Comparison of ENCODE assay signal across 20 cellular contexts in genomic region chr6:34484391-34484790, GRCh38. TPM values are rescaled to one million over a fixed set of nuclear protein-coding genes. Genes with fewer than 3 reads are reported as not detected.
DNase-seq lines count a peak whose midpoint lies in the region; ATAC-seq, FAIRE-seq and TF ChIP-seq lines count a peak whose summit lies in the region.
"Had no signal": no experiment of that assay in that cellular context is flagged by ENCODE, and none has a peak within 500 bp of the region (broad histone marks: within the 10 kb centered on the region; RNA-seq: fewer than 3 reads in every experiment).

No MANE protein-coding gene starts in this region.

- no peak for TF ChIP-seq POLR2A in GM12891 (IDR thresholded peaks at IDR 0.05; ENCODE audit: low read depth, low read length)

- no peak overlapping the region for H3K4me3 Mint-ChIP-seq in activated CD8-positive, alpha-beta memory T cell treated with anti-CD3 and anti-CD28 coated beads, Interleukin-2, amount 10 ng/mL, durations not matched to agents 7 days and 5 days
- no peak overlapping the region for H3K4me3 Mint-ChIP-seq in activated CD8-positive, alpha-beta T cell treated with anti-CD3 and anti-CD28 coated beads, Interleukin-2, amount 10 ng/mL, durations not matched to agents 7 days and 5 days
- peak overlapping the region in 4 of 10 donors; percentile 24 to 81 (median 62) for H3K4me3 Mint-ChIP-seq in naive thymus-derived CD4-positive, alpha-beta T cell
- H3K4me3 Mint-ChIP-seq: brain had no signal

- H3K36me3 Mint-ChIP-seq in activated CD8-positive, alpha-beta memory T cell treated with anti-CD3 and anti-CD28 coated beads, Interleukin-2, amount 10 ng/mL, durations not matched to agents 7 days and 5 days: no peaks in the 10 kb centered on the region
- H3K36me3 Mint-ChIP-seq in activated CD8-positive, alpha-beta T cell treated with anti-CD3 and anti-CD28 coated beads, Interleukin-2, amount 10 ng/mL, durations not matched to agents 7 days and 5 days (ENCODE audit: low read depth): no peaks in the 10 kb centered on the region
- H3K36me3 Mint-ChIP-seq in naive thymus-derived CD4-positive, alpha-beta T cell: no peaks in the 10 kb centered on the region
- H3K36me3 Mint-ChIP-seq: activated naive CD8-positive, alpha-beta T cell; brain had no signal

- H3K27ac ChIP-seq in naive thymus-derived CD4-positive, alpha-beta T cell (ENCODE audit: low read depth, low read length): no peak overlapping the region
- H3K27ac ChIP-seq in caudate nucleus (ENCODE audit: low read depth, low read length): no peak overlapping the region
- H3K27ac ChIP-seq: heart left ventricle, sigmoid colon, thoracic aorta, VCaP had no signal

- CTCF ChIA-PET in activated CD8-positive, alpha-beta memory T cell treated with anti-CD3 and anti-CD28 coated beads, Interleukin-2, amount 10 ng/mL, durations not matched to agents 7 days and 5 days (lab: Charles Lee): no interaction called here
- CTCF ChIA-PET in activated CD8-positive, alpha-beta T cell treated with anti-CD3 and anti-CD28 coated beads, Interleukin-2, amount 10 ng/mL, durations not matched to agents 7 days and 5 days (lab: Charles Lee): interaction anchor here (0.6 kb wide), 1 partner anchor 124 kb away, joined by 4 read pairs; no protein-coding TSS in a partner anchor
- CTCF ChIA-PET in naive thymus-derived CD4-positive, alpha-beta T cell (lab: Charles Lee): no interaction called here

- H3K27me3 Mint-ChIP-seq in activated CD8-positive, alpha-beta memory T cell treated with anti-CD3 and anti-CD28 coated beads, Interleukin-2, amount 10 ng/mL, durations not matched to agents 7 days and 5 days: peaks cover 5% of the 10 kb centered on the region
- peaks cover 2% of the 10 kb centered on the region for H3K27me3 Mint-ChIP-seq in activated CD8-positive, alpha-beta T cell treated with anti-CD3 and anti-CD28 coated beads, Interleukin-2, amount 10 ng/mL, durations not matched to agents 7 days and 5 days (ENCODE audit: low read depth)
- no peaks in the 10 kb centered on the region for H3K27me3 Mint-ChIP-seq in naive thymus-derived CD4-positive, alpha-beta T cell
- H3K27me3 Mint-ChIP-seq: activated naive CD8-positive, alpha-beta T cell had no signal

- no peaks in the 10 kb centered on the region for H3K9me3 Mint-ChIP-seq in activated CD8-positive, alpha-beta memory T cell treated with anti-CD3 and anti-CD28 coated beads, Interleukin-2, amount 10 ng/mL, durations not matched to agents 7 days and 5 days (ENCODE audit: low read depth)
- no peaks in the 10 kb centered on the region for H3K9me3 Mint-ChIP-seq in activated CD8-positive, alpha-beta T cell treated with anti-CD3 and anti-CD28 coated beads, Interleukin-2, amount 10 ng/mL, durations not matched to agents 7 days and 5 days (ENCODE audit: insufficient read depth)
- H3K9me3 Mint-ChIP-seq in naive thymus-derived CD4-positive, alpha-beta T cell: no peaks in the 10 kb centered on the region
- H3K9me3 Mint-ChIP-seq: brain had no signal

- H3K27me3 ChIP-seq in naive thymus-derived CD4-positive, alpha-beta T cell (ENCODE audit: control insufficient read depth in 2 of 2, insufficient read depth in 2 of 2, low read length in 2 of 2): no peaks in the 10 kb centered on the region
- H3K27me3 ChIP-seq: sigmoid colon had no signal

- peak overlapping the region; percentile 18 for H3K27ac Mint-ChIP-seq in activated CD8-positive, alpha-beta memory T cell treated with anti-CD3 and anti-CD28 coated beads, Interleukin-2, amount 10 ng/mL, durations not matched to agents 7 days and 5 days
- peak overlapping the region; percentile 68 for H3K27ac Mint-ChIP-seq in activated CD8-positive, alpha-beta T cell treated with anti-CD3 and anti-CD28 coated beads, Interleukin-2, amount 10 ng/mL, durations not matched to agents 7 days and 5 days
- peak overlapping the region in 6 of 9 donors; percentile 2 to 89 (median 62) for H3K27ac Mint-ChIP-seq in naive thymus-derived CD4-positive, alpha-beta T cell
- H3K27ac Mint-ChIP-seq: brain had no signal

- peaks cover 42% of the 10 kb centered on the region for H3K4me1 Mint-ChIP-seq in activated CD8-positive, alpha-beta memory T cell treated with anti-CD3 and anti-CD28 coated beads, Interleukin-2, amount 10 ng/mL, durations not matched to agents 7 days and 5 days
- H3K4me1 Mint-ChIP-seq in activated CD8-positive, alpha-beta T cell treated with anti-CD3 and anti-CD28 coated beads, Interleukin-2, amount 10 ng/mL, durations not matched to agents 7 days and 5 days (ENCODE audit: low read depth): peaks cover 40% of the 10 kb centered on the region
- H3K4me1 Mint-ChIP-seq in naive thymus-derived CD4-positive, alpha-beta T cell: peaks cover 16 to 35% (median 29%) of the 10 kb centered on the region in 7 donors
- H3K4me1 Mint-ChIP-seq: brain had no signal

- H3K36me3 ChIP-seq in naive thymus-derived CD4-positive, alpha-beta T cell (ENCODE audit: control insufficient read depth in 2 of 3, insufficient read depth in 3 of 3, low read length in 3 of 3): no peaks in the 10 kb centered on the region
- H3K36me3 ChIP-seq: heart left ventricle, sigmoid colon, thoracic aorta had no signal

- ATAC-seq in activated CD8-positive, alpha-beta memory T cell treated with anti-CD3 and anti-CD28 coated beads, Interleukin-2, amount 10 ng/mL, durations not matched to agents 7 days and 5 days: peak; percentile 24
- peak; percentile 6 for ATAC-seq in activated CD8-positive, alpha-beta T cell treated with anti-CD3 and anti-CD28 coated beads, Interleukin-2, amount 10 ng/mL, durations not matched to agents 7 days and 5 days
- no peak for ATAC-seq in naive thymus-derived CD4-positive, alpha-beta T cell
- ATAC-seq: heart left ventricle, left lobe of liver had no signal

- no peak overlapping the region for H3K4me3 ChIP-seq in naive thymus-derived CD4-positive, alpha-beta T cell (ENCODE audit: low read length)
- H3K4me3 ChIP-seq: heart left ventricle, sigmoid colon, thoracic aorta had no signal

- POLR2A ChIA-PET in activated CD8-positive, alpha-beta T cell treated with anti-CD3 and anti-CD28 coated beads, Interleukin-2, amount 10 ng/mL, durations not matched to agents 7 days and 5 days (lab: Charles Lee): no interaction called here
- POLR2A ChIA-PET in naive thymus-derived CD4-positive, alpha-beta T cell (lab: Charles Lee): no interaction called here

- peaks cover 21 to 29% of the 10 kb centered on the region in 2 donors for H3K4me1 ChIP-seq in naive thymus-derived CD4-positive, alpha-beta T cell (ENCODE audit: control insufficient read depth in 2 of 2, insufficient read depth in 2 of 2, low read length in 2 of 2)
- H3K4me1 ChIP-seq: heart left ventricle, sigmoid colon had no signal

- no peak for DNase-seq in activated CD8-positive, alpha-beta memory T cell treated with anti-CD3 and anti-CD28 coated beads, Interleukin-2, amount 10 ng/mL, durations not matched to agents 7 days and 5 days
- DNase-seq in activated CD8-positive, alpha-beta memory T cell treated with anti-CD3 and anti-CD28 coated beads for 24 hours: no peak
- no peak for DNase-seq in GM12891 (ENCODE audit: insufficient read length, low spot score)
- DNase-seq in activated CD8-positive, alpha-beta T cell treated with anti-CD3 and anti-CD28 coated beads, Interleukin-2, amount 10 ng/mL, durations not matched to agents 7 days and 5 days: no peak
- no peak for DNase-seq in naive thymus-derived CD4-positive, alpha-beta T cell
- DNase-seq in pons (ENCODE audit: low spot score): no peak
- DNase-seq in caudate nucleus (lab: John Stamatoyannopoulos, UW): no peak
- DNase-seq in activated gamma-delta T cell treated with Interleukin-2 at 50 U/mL for 16 hours: no peak
- DNase-seq: cortex of kidney, heart left ventricle, midbrain, NCI-H748 treated with DMSO at 0.1 percent for 48 hours, sigmoid colon had no signal

- intact Hi-C loops in naive thymus-derived CD4-positive, alpha-beta T cell (cut with micrococcal nuclease): no loop called here

- peak; percentile 51 for FAIRE-seq in GM12891 (lab: Jason Lieb, UNC)

- no peaks in the 10 kb centered on the region for H3K9me3 ChIP-seq in naive thymus-derived CD4-positive, alpha-beta T cell (ENCODE audit: control insufficient read depth in 2 of 3, low read length in 3 of 3)
- H3K9me3 ChIP-seq: heart left ventricle, sigmoid colon, thoracic aorta had no signal

TF ChIP-seq in GM12891, 5 proteins besides CTCF, POLR2A, EP300 and RAD21:
- TF ChIP-seq POU2F2 (IDR thresholded peaks at IDR 0.05; ENCODE audit: low read depth, low read length): no peak
- no peak for TF ChIP-seq POLR2AphosphoS5 (IDR thresholded peaks at IDR 0.05; ENCODE audit: low read depth, low read length)
- no peak for TF ChIP-seq SPI1 (IDR thresholded peaks at IDR 0.05; ENCODE audit: low read depth, low read length)
- TF ChIP-seq TAF1 (IDR thresholded peaks at IDR 0.05; ENCODE audit: low read depth, low read length): no peak
- no peak for TF ChIP-seq PAX5 (IDR thresholded peaks at IDR 0.05; ENCODE audit: insufficient read depth, low read length, severe bottlenecking)

RNA-seq across cellular contexts. Expression of gene PACSIN1, which starts 18.5 kb away (rescaled TPM):
- total RNA-seq in activated CD8-positive, alpha-beta memory T cell treated with anti-CD3 and anti-CD28 coated beads, Interleukin-2, amount 10 ng/mL, durations not matched to agents 7 days and 5 days: 1 to 10 TPM in 1 of 2 experiments, under 1 TPM in 1; 0.59 to 2.2 TPM
- polyA plus RNA-seq in GM12891 (2012; ENCODE audit: low read depth, missing spikeins): 0.18 TPM
- 1 to 10 TPM; 1.4 to 1.9 TPM for total RNA-seq in activated CD8-positive, alpha-beta T cell treated with anti-CD3 and anti-CD28 coated beads, Interleukin-2, amount 10 ng/mL, durations not matched to agents 7 days and 5 days
- 1 to 10 TPM in 2 of 5 experiments, under 1 TPM in 3; 0.34 to 3.5 (median 0.57) TPM for total RNA-seq in naive thymus-derived CD4-positive, alpha-beta T cell
- under 1 TPM in 1 of 2 donors, not detected in 1; 0.29 TPM for polyA plus RNA-seq in naive thymus-derived CD4-positive, alpha-beta T cell
- total RNA-seq: A673, G401, left lobe of liver had no signal

RNA-seq across cellular contexts. Expression of gene RPS10, which starts 58.5 kb away (rescaled TPM):
- total RNA-seq in activated CD8-positive, alpha-beta memory T cell treated with anti-CD3 and anti-CD28 coated beads, Interleukin-2, amount 10 ng/mL, durations not matched to agents 7 days and 5 days: 1,000 to 10,000 TPM; 1,124 to 1,323 TPM
- polyA plus RNA-seq in GM12891 (2012; ENCODE audit: low read depth, missing spikeins): 4,277 TPM
- 1,000 to 10,000 TPM; 1,272 to 1,289 TPM for total RNA-seq in activated CD8-positive, alpha-beta T cell treated with anti-CD3 and anti-CD28 coated beads, Interleukin-2, amount 10 ng/mL, durations not matched to agents 7 days and 5 days
- 1,000 to 10,000 TPM; 1,466 to 3,151 (median 2,905) TPM for total RNA-seq in naive thymus-derived CD4-positive, alpha-beta T cell
- polyA plus RNA-seq in naive thymus-derived CD4-positive, alpha-beta T cell: 1,000 to 10,000 TPM; 1,999 to 2,306 TPM

Comparison
In these comparisons a context has a peak if more than half of its experiments do, and no peak if none do; other contexts are left out.
1. H3K27ac Mint-ChIP-seq: peak in every context shown above with its lines; median percentile 68 in activated CD8-positive, alpha-beta T cell treated with anti-CD3 and anti-CD28 coated beads, Interleukin-2, amount 10 ng/mL, durations not matched to agents 7 days and 5 days; 62 in naive thymus-derived CD4-positive, alpha-beta T cell; 18 in activated CD8-positive, alpha-beta memory T cell treated with anti-CD3 and anti-CD28 coated beads, Interleukin-2, amount 10 ng/mL, durations not matched to agents 7 days and 5 days.